Comparison of ENCODE assay signal across 13 cellular contexts in the genomic region with DNA sequence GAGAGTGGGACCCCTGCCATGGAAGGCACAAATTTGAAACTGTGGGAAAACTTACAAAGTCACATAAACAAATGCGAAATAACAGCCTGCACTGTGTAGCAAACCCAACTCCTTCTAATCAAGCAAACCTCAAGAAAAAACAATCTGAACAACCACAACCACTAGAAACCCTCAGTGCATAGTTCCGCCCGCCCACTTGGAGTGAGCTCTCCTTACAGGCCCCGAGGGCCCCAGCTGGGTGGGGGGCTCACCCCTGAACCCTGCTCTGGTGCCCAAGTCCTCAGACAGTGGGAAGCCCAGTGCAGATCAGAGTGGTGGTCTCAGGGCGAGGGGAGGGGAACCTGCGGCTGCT. TPM values are rescaled to one million over a fixed set of nuclear protein-coding genes. Genes with fewer than 3 reads are reported as not detected.
DNase-seq lines count a peak whose midpoint lies in the region; ATAC-seq and TF ChIP-seq lines count a peak whose summit lies in the region.
"Had no signal": no experiment of that assay in that cellular context is flagged by ENCODE, and none has a peak within 500 bp of the region (broad histone marks: within the 10 kb centered on the region; RNA-seq: fewer than 3 reads in every experiment).

No MANE protein-coding gene starts in this region.

- WGBS in mesodermal cell (ENCODE audit: insufficient coverage in 2 of 2), 2 experiments: 81 to 83% methylated on average over 3 to 4 of the region's 6 CpGs

- H3K36me3 Mint-ChIP-seq in activated T-cell treated with anti-CD3 and anti-CD28 coated beads, Interleukin-2, amount 50 U/mL, for 4 hours (ENCODE audit: insufficient read depth): no peaks in the 10 kb centered on the region
- no peaks in the 10 kb centered on the region for H3K36me3 Mint-ChIP-seq in type B pancreatic cell
- no peaks in the 10 kb centered on the region for H3K36me3 Mint-ChIP-seq in activated CD4-positive, alpha-beta memory T cell treated with anti-CD3 and anti-CD28 coated beads for 36 hours

- no peaks in the 10 kb centered on the region for H3K27me3 ChIP-seq in brain microvascular endothelial cell (replicated peaks)

- H3K4me3 Mint-ChIP-seq in activated T-cell treated with anti-CD3 and anti-CD28 coated beads, Interleukin-2, amount 50 U/mL, for 4 hours: no peak overlapping the region
- peak overlapping the region; percentile 80 for H3K4me3 Mint-ChIP-seq in type B pancreatic cell
- no peak overlapping the region for H3K4me3 Mint-ChIP-seq in activated CD4-positive, alpha-beta memory T cell treated with anti-CD3 and anti-CD28 coated beads for 36 hours

- peak overlapping the region; percentile 80 for H3K27ac Mint-ChIP-seq in type B pancreatic cell
- H3K27ac Mint-ChIP-seq in activated CD4-positive, alpha-beta memory T cell treated with anti-CD3 and anti-CD28 coated beads for 36 hours: no peak overlapping the region

- CTCF ChIA-PET in activated CD4-positive, alpha-beta memory T cell treated with anti-CD3 and anti-CD28 coated beads for 36 hours (lab: Charles Lee): no interaction called here

- TF ChIP-seq CTCF in brain microvascular endothelial cell (IDR thresholded peaks at IDR 0.05; ENCODE audit: low read depth, low read length, missing control alignments) (no peak), type B pancreatic cell (conservative IDR thresholded peaks at IDR 0.05) (no peak)

- POLR2A ChIA-PET in activated CD4-positive, alpha-beta memory T cell treated with anti-CD3 and anti-CD28 coated beads for 36 hours (lab: Charles Lee): no interaction called here

- intact Hi-C loops in activated CD4-positive, alpha-beta memory T cell treated with anti-CD3 and anti-CD28 coated beads for 36 hours (cut with micrococcal nuclease): no loop called here

- no peaks in the 10 kb centered on the region for H3K9me3 ChIP-seq in mesodermal cell (ENCODE audit: control insufficient read depth, low read length)
- H3K9me3 ChIP-seq: body of pancreas, mucosa of descending colon had no signal

- peaks cover 7% of the 10 kb centered on the region for H3K4me1 Mint-ChIP-seq in activated T-cell treated with anti-CD3 and anti-CD28 coated beads, Interleukin-2, amount 50 U/mL, for 4 hours (ENCODE audit: low read depth)
- peaks cover 20% of the 10 kb centered on the region for H3K4me1 Mint-ChIP-seq in type B pancreatic cell (ENCODE audit: unreplicated experiment)
- peaks cover 4% of the 10 kb centered on the region for H3K4me1 Mint-ChIP-seq in activated CD4-positive, alpha-beta memory T cell treated with anti-CD3 and anti-CD28 coated beads for 36 hours (ENCODE audit: low read depth)

- in situ Hi-C loops in brain microvascular endothelial cell (cut with HindIII; ENCODE audit: low pct_ligation_motif_present, low sequenced_read_pairs): no loop called here
- in situ Hi-C loops in KBM-7 (cut with MboI; ENCODE audit: low pct_unique_long_range_greater_than_20kb, low sequenced_read_pairs): no loop called here

- peak overlapping the region; percentile 37 for H3K27ac ChIP-seq in brain microvascular endothelial cell
- peak overlapping the region; percentile 97 for H3K27ac ChIP-seq in mesodermal cell (ENCODE audit: low read depth, low read length, severe bottlenecking)

- peaks cover 22% of the 10 kb centered on the region for H3K27me3 Mint-ChIP-seq in activated T-cell treated with anti-CD3 and anti-CD28 coated beads, Interleukin-2, amount 50 U/mL, for 4 hours (ENCODE audit: low read depth)
- H3K27me3 Mint-ChIP-seq in type B pancreatic cell: no peaks in the 10 kb centered on the region
- H3K27me3 Mint-ChIP-seq in activated CD4-positive, alpha-beta memory T cell treated with anti-CD3 and anti-CD28 coated beads for 36 hours: peaks cover 7% of the 10 kb centered on the region

- peaks cover 6% of the 10 kb centered on the region for H3K36me3 ChIP-seq in brain microvascular endothelial cell (replicated peaks)
- peaks cover 3% of the 10 kb centered on the region for H3K36me3 ChIP-seq in mesodermal cell (ENCODE audit: control insufficient read depth, insufficient read depth, low read length)

- H3K4me1 ChIP-seq in mesodermal cell (ENCODE audit: control insufficient read depth, insufficient read depth, low read length, poor library complexity, severe bottlenecking): peaks cover 39% of the 10 kb centered on the region

- ATAC-seq in activated T-cell treated with anti-CD3 and anti-CD28 coated beads, Interleukin-2, amount 50 U/mL, for 4 hours: peak; percentile 23 to 44
- no peak for ATAC-seq in HG03520 (IDR thresholded peaks at IDR 0.05; ENCODE audit: unreplicated experiment)

- DNase-seq in activated T-cell treated with anti-CD3 and anti-CD28 coated beads, Interleukin-2, amount 50 U/mL, for 4 hours: no peak
- DNase-seq in activated T-cell treated with anti-CD3 and anti-CD28 coated beads, Interleukin-2, amount 50 U/mL, for 48 hours: no peak
- DNase-seq in brain microvascular endothelial cell: peak; percentile 52
- no peak for DNase-seq in type B pancreatic cell (ENCODE audit: extremely low spot score, unreplicated experiment)
- no peak for DNase-seq in activated CD4-positive, alpha-beta memory T cell treated with anti-CD3 and anti-CD28 coated beads for 36 hours
- no peak for DNase-seq in KBM-7
- DNase-seq: ACHN, SIG-M5, substantia nigra had no signal

- H3K9me3 Mint-ChIP-seq in activated T-cell treated with anti-CD3 and anti-CD28 coated beads, Interleukin-2, amount 50 U/mL, for 4 hours: no peaks in the 10 kb centered on the region
- no peaks in the 10 kb centered on the region for H3K9me3 Mint-ChIP-seq in type B pancreatic cell
- no peaks in the 10 kb centered on the region for H3K9me3 Mint-ChIP-seq in activated CD4-positive, alpha-beta memory T cell treated with anti-CD3 and anti-CD28 coated beads for 36 hours

- H3K4me3 ChIP-seq in brain microvascular endothelial cell (ENCODE audit: low read depth, low read length): peak overlapping the region; percentile 72
- no peak overlapping the region for H3K4me3 ChIP-seq in mesodermal cell (ENCODE audit: extremely low read depth, insufficient read depth, low read length, poor library complexity, severe bottlenecking)
- H3K4me3 ChIP-seq: body of pancreas, mucosa of descending colon had no signal

RNA-seq across cellular contexts. Expression of a gene that starts 0.9 kb away (rescaled TPM):
- under 1 TPM; 0.41 to 0.53 (median 0.47) TPM for total RNA-seq in activated T-cell treated with anti-CD3 and anti-CD28 coated beads, Interleukin-2, amount 50 U/mL, for 4 hours
- 234 TPM for polyA plus RNA-seq in mesodermal cell (2013, experiment 1 of 2)
- 205 TPM for polyA plus RNA-seq in mesodermal cell (2013, experiment 2 of 2)
- 17.6 and 78.1 TPM in 2 replicates for total RNA-seq in type B pancreatic cell (ENCODE audit: low replicate concordance)
- under 1 TPM in 1 of 2 experiments, not detected in 1; 0.19 TPM for total RNA-seq in activated CD4-positive, alpha-beta memory T cell treated with anti-CD3 and anti-CD28 coated beads for 36 hours

RNA-seq across cellular contexts. Expression of a gene that starts 10.1 kb away (rescaled TPM):
- total RNA-seq in activated T-cell treated with anti-CD3 and anti-CD28 coated beads, Interleukin-2, amount 50 U/mL, for 4 hours: 10 to 100 TPM; 70.7 to 74.6 (median 72.1) TPM
- 41.8 TPM for polyA plus RNA-seq in mesodermal cell (2013, experiment 1 of 2)
- 32.0 TPM for polyA plus RNA-seq in mesodermal cell (2013, experiment 2 of 2)
- total RNA-seq in type B pancreatic cell (ENCODE audit: low replicate concordance): 62.8 and 63.5 TPM in 2 replicates
- 10 to 100 TPM; 37.6 to 38.6 TPM for total RNA-seq in activated CD4-positive, alpha-beta memory T cell treated with anti-CD3 and anti-CD28 coated beads for 36 hours

RNA-seq across cellular contexts. Expression of a gene that starts 15.7 kb away (rescaled TPM):
- total RNA-seq in activated T-cell treated with anti-CD3 and anti-CD28 coated beads, Interleukin-2, amount 50 U/mL, for 4 hours: 100 to 1,000 TPM; 218 to 244 (median 220) TPM
- polyA plus RNA-seq in mesodermal cell (2013, experiment 1 of 2): 103 TPM
- 83.9 TPM for polyA plus RNA-seq in mesodermal cell (2013, experiment 2 of 2)
- 122 and 143 TPM in 2 replicates for total RNA-seq in type B pancreatic cell (ENCODE audit: low replicate concordance)
- 100 to 1,000 TPM; 124 to 131 TPM for total RNA-seq in activated CD4-positive, alpha-beta memory T cell treated with anti-CD3 and anti-CD28 coated beads for 36 hours

RNA-seq across cellular contexts. Expression of a gene that starts 28.2 kb away (rescaled TPM):
- under 1 TPM; 0.15 to 0.29 (median 0.19) TPM for total RNA-seq in activated T-cell treated with anti-CD3 and anti-CD28 coated beads, Interleukin-2, amount 50 U/mL, for 4 hours
- polyA plus RNA-seq in mesodermal cell (2013, experiment 1 of 2): 0.11 TPM
- polyA plus RNA-seq in mesodermal cell (2013, experiment 2 of 2): 0.10 TPM
- 0.83 and 0.89 TPM in 2 replicates for total RNA-seq in type B pancreatic cell (ENCODE audit: low replicate concordance)
- under 1 TPM in 1 of 2 experiments, not detected in 1; 0.10 TPM for total RNA-seq in activated CD4-positive, alpha-beta memory T cell treated with anti-CD3 and anti-CD28 coated beads for 36 hours

RNA-seq across cellular contexts. Expression of a gene that starts 34.7 kb away (rescaled TPM):
- 10 to 100 TPM; 16.0 to 18.4 (median 18.1) TPM for total RNA-seq in activated T-cell treated with anti-CD3 and anti-CD28 coated beads, Interleukin-2, amount 50 U/mL, for 4 hours
- polyA plus RNA-seq in mesodermal cell (2013, experiment 1 of 2): 15.0 TPM
- 11.1 TPM for polyA plus RNA-seq in mesodermal cell (2013, experiment 2 of 2)
- 24.2 and 28.5 TPM in 2 replicates for total RNA-seq in type B pancreatic cell (ENCODE audit: low replicate concordance)
- 10 to 100 TPM; 12.1 to 13.1 TPM for total RNA-seq in activated CD4-positive, alpha-beta memory T cell treated with anti-CD3 and anti-CD28 coated beads for 36 hours

Comparison
In these comparisons a context has a peak if more than half of its experiments do, and no peak if none do; other contexts are left out.
1. RNA of a gene that starts 0.9 kb away (total RNA-seq): 17.6 to 78.1 TPM in type B pancreatic cell; 0.41 to 0.53 TPM in activated T-cell treated with anti-CD3 and anti-CD28 coated beads, Interleukin-2, amount 50 U/mL, for 4 hours and 0.19 TPM in activated CD4-positive, alpha-beta memory T cell treated with anti-CD3 and anti-CD28 coated beads for 36 hours; every median in the first group is over 10 times any median in the second.